Comparison of ENCODE assay signal across 1 cellular context in the genomic region with DNA sequence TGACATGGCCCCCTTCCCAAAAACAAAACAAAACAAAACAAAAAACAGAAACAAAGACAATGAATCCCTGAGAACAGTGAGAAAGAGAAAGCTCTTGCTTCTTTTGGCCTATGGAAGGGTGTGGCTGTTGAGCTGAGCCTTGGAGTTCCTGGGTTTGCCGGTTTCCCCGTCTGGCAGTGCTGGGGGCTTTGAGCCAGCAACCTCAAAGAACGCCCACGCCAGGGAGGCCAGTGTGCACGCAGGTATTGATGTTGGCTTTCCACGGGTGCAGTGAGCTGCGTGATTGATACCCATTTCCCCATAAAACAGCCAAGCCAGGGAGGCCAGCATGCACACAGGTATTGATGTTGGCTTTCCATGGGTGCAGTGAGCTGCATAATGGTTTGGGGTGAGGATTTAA.
TF ChIP-seq lines count a peak whose summit lies in the region.

No MANE protein-coding gene starts in this region.

TF ChIP-seq in IMR-90, 13 proteins besides CTCF, POLR2A, EP300 and RAD21:
- TF ChIP-seq FOS (IDR thresholded peaks at IDR 0.05; ENCODE audit: low read depth, low read length) (no peak), NFE2L2 (IDR thresholded peaks at IDR 0.05; ENCODE audit: low read depth, low read length) (no peak), CEBPB (IDR thresholded peaks at IDR 0.05; ENCODE audit: low read depth, low read length) (no peak), MXI1 (IDR thresholded peaks at IDR 0.05; ENCODE audit: borderline replicate concordance, low read depth, low read length) (no peak), BHLHE40 (IDR thresholded peaks at IDR 0.05; ENCODE audit: low read depth, low read length) (no peak), RFX5 (IDR thresholded peaks at IDR 0.05; ENCODE audit: low read depth, low read length) (no peak), MAZ (IDR thresholded peaks at IDR 0.05; ENCODE audit: borderline replicate concordance, low read depth, low read length) (no peak), RCOR1 (IDR thresholded peaks at IDR 0.05; ENCODE audit: insufficient replicate concordance, low read length) (no peak), MAFK (IDR thresholded peaks at IDR 0.05; ENCODE audit: low read depth, low read length) (no peak), USF2 (IDR thresholded peaks at IDR 0.05; ENCODE audit: low read depth, low read length) (no peak), CHD1 (IDR thresholded peaks at IDR 0.05; ENCODE audit: low read depth, low read length) (no peak), SMC3 (IDR thresholded peaks at IDR 0.05; ENCODE audit: low read depth, low read length) (no peak)
- TF ChIP-seq, protein P1, sequence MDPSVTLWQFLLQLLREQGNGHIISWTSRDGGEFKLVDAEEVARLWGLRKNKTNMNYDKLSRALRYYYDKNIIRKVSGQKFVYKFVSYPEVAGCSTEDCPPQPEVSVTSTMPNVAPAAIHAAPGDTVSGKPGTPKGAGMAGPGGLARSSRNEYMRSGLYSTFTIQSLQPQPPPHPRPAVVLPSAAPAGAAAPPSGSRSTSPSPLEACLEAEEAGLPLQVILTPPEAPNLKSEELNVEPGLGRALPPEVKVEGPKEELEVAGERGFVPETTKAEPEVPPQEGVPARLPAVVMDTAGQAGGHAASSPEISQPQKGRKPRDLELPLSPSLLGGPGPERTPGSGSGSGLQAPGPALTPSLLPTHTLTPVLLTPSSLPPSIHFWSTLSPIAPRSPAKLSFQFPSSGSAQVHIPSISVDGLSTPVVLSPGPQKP (IDR thresholded peaks at IDR 0.05; ENCODE audit: borderline replicate concordance, low read depth, low read length), result no peak
